Comparison of ENCODE assay signal across 8 cellular contexts in the genomic region with DNA sequence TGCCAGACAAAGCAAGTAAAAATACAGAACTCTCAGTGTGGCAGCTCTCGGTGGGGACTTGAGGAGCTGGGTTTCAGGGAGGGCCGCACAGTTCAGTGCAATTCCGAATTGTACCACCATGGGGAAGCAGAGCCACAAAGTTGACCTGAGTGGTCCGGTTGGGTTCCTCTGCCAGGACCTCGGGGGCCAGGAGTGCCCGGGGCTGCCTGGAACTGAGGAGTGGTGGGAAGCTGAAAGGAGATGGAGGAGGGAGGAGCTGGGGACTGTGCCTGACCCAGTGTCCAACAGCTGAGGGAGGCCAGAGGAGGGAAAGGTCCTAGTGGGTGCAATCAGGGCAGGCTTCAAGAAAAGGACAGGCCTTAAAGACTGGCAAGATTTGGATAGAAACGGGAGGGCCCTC. TPM values are rescaled to one million over a fixed set of nuclear protein-coding genes. Genes with fewer than 3 reads are reported as not detected.
DNase-seq lines count a peak whose midpoint lies in the region; ATAC-seq and TF ChIP-seq lines count a peak whose summit lies in the region.

No MANE protein-coding gene starts in this region.

- TF ChIP-seq POLR2A in vagina (IDR thresholded peaks at IDR 0.05): no peak

- H3K36me3 ChIP-seq in vagina: no peaks in the 10 kb centered on the region

- no peak overlapping the region for H3K27ac Mint-ChIP-seq in nephron

- DNase-seq in GM10248 (ENCODE audit: extremely low spot score) (peak; percentile 75), NCI-H524 treated with DMSO at 0.1 percent for 48 hours (lab: John Stamatoyannopoulos, UW) (peak; percentile 15), activated T-cell treated with anti-CD3 and anti-CD28 coated beads for 24 hours (ENCODE audit: low read depth) (peak; percentile 15), fibroblast of the aortic adventitia (ENCODE audit: low read depth) (peak; percentile 64), vagina (ENCODE audit: extremely low spot score in 2 of 2) (no peak)

- TF ChIP-seq CTCF in GM10248 (IDR thresholded peaks at IDR 0.05; ENCODE audit: control extremely low read depth, extremely low read depth, low read depth, missing control alignments) (peak; percentile 62), fibroblast of the aortic adventitia (IDR thresholded peaks at IDR 0.05; ENCODE audit: insufficient read depth, low read length) (peak; percentile 79), nephron (IDR thresholded peaks at IDR 0.05; ENCODE audit: unreplicated experiment in 3 of 3) (peak; percentile 77 to 88 (median 84)), vagina (IDR thresholded peaks at IDR 0.05) (peak; percentile 24 to 84 (median 40))

- no peaks in the 10 kb centered on the region for H3K9me3 ChIP-seq in vagina

- H3K36me3 Mint-ChIP-seq in nephron (ENCODE audit: low read depth): no peaks in the 10 kb centered on the region

- no peaks in the 10 kb centered on the region for H3K27me3 ChIP-seq in vagina

- H3K4me3 ChIP-seq in fibroblast of the aortic adventitia (ENCODE audit: low read depth, low read length) (no peak overlapping the region), vagina (no peak overlapping the region)

- POLR2A ChIA-PET in GM10248 (lab: Yijun Ruan, JAX): no interaction called here

- no peaks in the 10 kb centered on the region for H3K4me1 ChIP-seq in vagina

- peaks cover 18% of the 10 kb centered on the region for H3K27me3 Mint-ChIP-seq in nephron (ENCODE audit: low read depth)

- ATAC-seq in HG02885 (IDR thresholded peaks at IDR 0.05; ENCODE audit: poor library complexity, unreplicated experiment): peak; percentile 66
- ATAC-seq in GM19467 (IDR thresholded peaks at IDR 0.05; ENCODE audit: unreplicated experiment): no peak

- no peak overlapping the region for H3K27ac ChIP-seq in vagina

- peaks cover 15% of the 10 kb centered on the region for H3K9me3 Mint-ChIP-seq in nephron

- H3K4me3 Mint-ChIP-seq in nephron: no peak overlapping the region

- intact Hi-C loops in vagina (cut with DNase I): no loop called here

- CTCF ChIA-PET in GM10248 (lab: Yijun Ruan, JAX): interaction anchor here (0.6 to 4.4 kb wide), 30 partner anchors 8 to 566 kb away, joined by 3 to 23 read pairs (median 6); a partner anchor contains a TSS

- H3K4me1 Mint-ChIP-seq in nephron: peaks cover 5% of the 10 kb centered on the region

RNA-seq across cellular contexts. Expression of a gene that starts 32.2 kb away (rescaled TPM):
- total RNA-seq in fibroblast of the aortic adventitia (ENCODE audit: low replicate concordance) (2.5 TPM in 1 of 2 replicates, not detected in the other), vagina (1.2 TPM)

RNA-seq across cellular contexts. Expression of a gene that starts 48.8 kb away (rescaled TPM):
- total RNA-seq in fibroblast of the aortic adventitia (ENCODE audit: low replicate concordance) (11.2 and 16.9 TPM in 2 replicates), vagina (16.7 TPM)

Comparison
In these comparisons a context has a peak if more than half of its experiments do, and no peak if none do; other contexts are left out.
1. DNase-seq: peak in GM10248 (single experiment), NCI-H524 treated with DMSO at 0.1 percent for 48 hours (single experiment), activated T-cell treated with anti-CD3 and anti-CD28 coated beads for 24 hours (single experiment) and fibroblast of the aortic adventitia (single experiment); none in vagina (0 of 2).
2. Peak in every context shown above with its lines, with median percentiles within 50 percentile points of each other: CTCF ChIP-seq.